14 cellular contexts compared by ENCODE assay signal in the genomic region with DNA sequence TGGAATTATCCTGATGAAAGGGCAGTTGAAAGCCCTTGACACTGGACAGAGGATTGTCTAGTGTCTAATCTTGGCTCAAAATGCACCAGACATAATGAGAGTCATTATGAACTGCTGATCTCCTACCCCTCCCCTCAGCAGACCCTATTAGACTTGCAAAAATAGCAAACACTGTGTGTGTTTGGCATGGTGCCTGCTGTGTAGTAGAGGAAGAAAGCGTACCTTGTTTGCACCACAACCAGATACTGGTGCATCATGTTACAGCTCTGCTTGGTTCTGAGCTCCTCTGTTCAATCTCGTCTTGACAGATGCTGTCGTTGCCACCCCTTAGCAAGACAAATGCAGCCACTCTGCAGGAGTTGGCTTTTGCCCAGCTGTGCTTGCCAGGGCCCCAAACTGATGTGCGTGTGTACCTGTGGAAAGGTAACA.
DNase-seq lines count a peak whose midpoint lies in the region; ATAC-seq and TF ChIP-seq lines count a peak whose summit lies in the region.
"Had no signal": no experiment of that assay in that cellular context is flagged by ENCODE, and none has a peak within 500 bp of the region (broad histone marks: within the 10 kb centered on the region; RNA-seq: fewer than 3 reads in every experiment).

No MANE protein-coding gene starts in this region.

- no peaks in the 10 kb centered on the region for H3K36me3 ChIP-seq in neural cell (ENCODE audit: insufficient read depth, low read length)

- no peak for ATAC-seq in HG02938 (IDR thresholded peaks at IDR 0.05; ENCODE audit: unreplicated experiment)
- ATAC-seq in GM21576 (IDR thresholded peaks at IDR 0.05; ENCODE audit: unreplicated experiment), result no peak
- ATAC-seq: natural killer cell treated with Interleukin-12 subunit alpha and Interleukin-12 subunit beta and Interleukin-15 and Interleukin-18, amount 100 ng/mL, for 72 hours had no signal

- peak overlapping the region; percentile 20 for H3K4me2 ChIP-seq in neural cell (ENCODE audit: low read length)

- no peak overlapping the region for H2AFZ ChIP-seq in neural cell (ENCODE audit: low read depth, low read length)

- H3K27me3 ChIP-seq in neural cell (ENCODE audit: insufficient read depth, low read depth, low read length), result no peaks in the 10 kb centered on the region

- DNase-seq in NCI-H1048 (lab: John Stamatoyannopoulos, UW) (peak; percentile 84), NCI-H2171 (lab: John Stamatoyannopoulos, UW) (peak; percentile 96), SHP77 treated with DMSO at 0.1 percent for 48 hours (lab: John Stamatoyannopoulos, UW) (peak; percentile 14), NCI-H226 (no peak), NOMO-1 treated with dmso at 0.1 percent for 144 hours (lab: John Stamatoyannopoulos, UW; ENCODE audit: unreplicated experiment) (no peak)
- DNase-seq: activated CD4-positive, alpha-beta T cell treated with anti-CD3 and anti-CD28 coated beads for 48 hours; activated naive CD4-positive, alpha-beta T cell treated with Interleukin-2 at 50 U/mL for 16 hours; CD4-positive, alpha-beta T cell; kidney had no signal

- no peaks in the 10 kb centered on the region for H3K9me2 ChIP-seq in neural cell (ENCODE audit: insufficient read depth, low read length)

- no peak for TF ChIP-seq EP300 in neural cell (conservative IDR thresholded peaks at IDR 0.05; ENCODE audit: poor library complexity, severe bottlenecking)

- H3K4me3 ChIP-seq in neural cell (ENCODE audit: low read length), result no peak overlapping the region

- H3F3A ChIP-seq in neural cell (ENCODE audit: insufficient read depth, low read length, poor library complexity, severe bottlenecking), result no peaks in the 10 kb centered on the region

- H4K20me1 ChIP-seq in neural cell (ENCODE audit: insufficient read depth), result no peaks in the 10 kb centered on the region

- TF ChIP-seq RAD21 in neural cell (conservative IDR thresholded peaks at IDR 0.05), result no peak

- TF ChIP-seq CTCF in neural cell (IDR thresholded peaks at IDR 0.05; ENCODE audit: poor library complexity, severe bottlenecking), result no peak

- H3K9me3 ChIP-seq in neural cell (ENCODE audit: low read length), result no peaks in the 10 kb centered on the region

- H3K9ac ChIP-seq in neural cell (ENCODE audit: low read length), result no peak overlapping the region

- H3K27ac ChIP-seq in neural cell (ENCODE audit: low read length), result no peak overlapping the region
- H3K27ac ChIP-seq: HL-60 had no signal

- peaks cover 55% of the 10 kb centered on the region for H3K79me2 ChIP-seq in neural cell (replicated peaks; ENCODE audit: insufficient read depth, low read length)

TF ChIP-seq in neural cell, 6 proteins besides CTCF, POLR2A, EP300 and RAD21:
- no peak for TF ChIP-seq EZH2 (IDR thresholded peaks at IDR 0.05; ENCODE audit: borderline replicate concordance, insufficient read depth, low read length, poor library complexity, severe bottlenecking)
- TF ChIP-seq SMC3 (conservative IDR thresholded peaks at IDR 0.05; ENCODE audit: poor library complexity), result peak; percentile 9

Comparison
In these comparisons a context has a peak if more than half of its experiments do, and no peak if none do; other contexts are left out.
1. DNase-seq: peak in NCI-H1048 (single experiment), NCI-H2171 (single experiment) and SHP77 treated with DMSO at 0.1 percent for 48 hours (single experiment); none in NCI-H226 (single experiment) and NOMO-1 treated with dmso at 0.1 percent for 144 hours (single experiment).